Comparison of ENCODE assay signal across 16 cellular contexts in the genomic region with DNA sequence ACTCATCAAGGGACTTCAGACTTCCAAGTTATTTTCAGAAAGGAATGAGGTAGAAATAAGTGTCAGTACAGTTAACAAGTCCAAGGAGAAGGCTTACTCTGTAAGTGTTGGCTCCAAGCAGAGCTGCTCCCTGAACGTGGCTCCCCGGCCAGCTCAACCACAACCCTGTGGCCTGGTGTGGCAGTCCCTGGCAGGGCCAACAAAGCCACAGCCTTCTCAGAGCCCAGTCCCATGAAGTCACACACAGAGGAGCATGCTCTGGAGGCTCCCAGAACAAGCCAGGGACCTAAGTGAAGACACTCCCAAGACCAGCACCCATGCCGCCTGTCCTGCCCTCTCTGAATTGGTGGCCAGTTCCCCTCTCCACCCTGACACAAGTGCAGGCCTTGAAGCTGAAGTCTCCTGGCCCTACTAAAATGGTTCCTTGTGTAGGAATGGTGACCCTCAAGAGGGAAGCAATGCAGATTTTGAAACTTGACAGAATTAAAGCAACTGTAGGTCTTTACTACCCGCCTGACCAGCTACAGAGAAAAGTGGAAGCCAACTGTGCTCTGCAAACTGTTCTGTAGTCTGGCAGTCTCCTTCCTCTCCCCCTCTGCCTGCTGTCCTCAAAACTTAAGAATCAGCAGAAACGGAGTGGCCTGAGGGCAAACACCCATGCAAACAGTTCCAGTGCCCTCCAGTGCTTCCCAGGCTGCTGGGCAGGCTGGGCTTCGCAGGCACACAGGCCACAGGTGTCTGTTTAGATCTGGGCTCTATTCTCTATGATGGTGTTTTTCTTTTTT. TPM values are rescaled to one million over a fixed set of nuclear protein-coding genes. Genes with fewer than 3 reads are reported as not detected.
DNase-seq lines count a peak whose midpoint lies in the region; ATAC-seq and TF ChIP-seq lines count a peak whose summit lies in the region.
"Had no signal": no experiment of that assay in that cellular context is flagged by ENCODE, and none has a peak within 500 bp of the region (broad histone marks: within the 10 kb centered on the region; RNA-seq: fewer than 3 reads in every experiment).

No MANE protein-coding gene starts in this region.

- peak overlapping the region; percentile 40 for H3K27ac ChIP-seq in layer of hippocampus (ENCODE audit: low read depth, low read length)
- no peak overlapping the region for H3K27ac ChIP-seq in sigmoid colon
- H3K27ac ChIP-seq in foreskin keratinocyte: no peak overlapping the region
- H3K27ac ChIP-seq in smooth muscle cell (ENCODE audit: low read depth): no peak overlapping the region

- no peaks in the 10 kb centered on the region for H4K20me1 ChIP-seq in smooth muscle cell (ENCODE audit: low read depth)

- H3K79me2 ChIP-seq in smooth muscle cell (ENCODE audit: low read depth): no peaks in the 10 kb centered on the region

- peak overlapping the region; percentile 82 to 96 (median 92) for H3K27ac Mint-ChIP-seq in CD14-positive monocyte
- H3K27ac Mint-ChIP-seq: endodermal cell had no signal

- H2AFZ ChIP-seq in smooth muscle cell (ENCODE audit: low read depth): no peak overlapping the region

- peaks cover 33 to 39% of the 10 kb centered on the region in 2 donors for H3K36me3 Mint-ChIP-seq in CD14-positive monocyte

- H3K36me3 ChIP-seq in sigmoid colon (peaks cover 0 to 28% (median 6%) of the 10 kb centered on the region in 4 donors), smooth muscle cell (ENCODE audit: low read depth) (no peaks in the 10 kb centered on the region)

- no peak overlapping the region for H3K4me3 ChIP-seq in sigmoid colon
- H3K4me3 ChIP-seq in smooth muscle cell: no peak overlapping the region
- H3K4me3 ChIP-seq: MG63 had no signal

- H3F3A ChIP-seq in smooth muscle cell (ENCODE audit: low read depth): no peaks in the 10 kb centered on the region

- no peak for TF ChIP-seq POLR2A in sigmoid colon (IDR thresholded peaks at IDR 0.05)

- peaks cover 0 to 26% (median 17%) of the 10 kb centered on the region in 4 donors for H3K4me1 ChIP-seq in sigmoid colon
- H3K4me1 ChIP-seq in foreskin keratinocyte: no peaks in the 10 kb centered on the region
- no peaks in the 10 kb centered on the region for H3K4me1 ChIP-seq in smooth muscle cell (ENCODE audit: low read depth)

- no peaks in the 10 kb centered on the region for H3K9me3 ChIP-seq in sigmoid colon
- no peaks in the 10 kb centered on the region for H3K9me3 ChIP-seq in smooth muscle cell (replicated peaks; ENCODE audit: low read depth)
- H3K9me3 ChIP-seq: MG63 had no signal

- no peaks in the 10 kb centered on the region for H3K27me3 ChIP-seq in layer of hippocampus (ENCODE audit: control insufficient read depth, insufficient read depth, low read length)
- H3K27me3 ChIP-seq in sigmoid colon: no peaks in the 10 kb centered on the region
- no peaks in the 10 kb centered on the region for H3K27me3 ChIP-seq in foreskin keratinocyte
- H3K27me3 ChIP-seq in smooth muscle cell (ENCODE audit: low read depth): no peaks in the 10 kb centered on the region
- H3K27me3 ChIP-seq: MG63 had no signal

- H3K4me1 Mint-ChIP-seq in CD14-positive monocyte: peaks cover 88% of the 10 kb centered on the region
- H3K4me1 Mint-ChIP-seq: central memory CD8-positive, alpha-beta T cell had no signal

- intact Hi-C loops in CD14-positive monocyte (cut with micrococcal nuclease): loop anchor here (5.0 to 10.0 kb wide), 3 partner anchors 50 to 263 kb away; partner anchors contain the start of genes NOD1 (in 1 of the 2) and ZNRF2 (in 1 of the 2)
- intact Hi-C loops in sigmoid colon (cut with DNase I): no loop called here
- intact Hi-C loops in posterior cingulate gyrus (cut with DNase I): no loop called here

- ATAC-seq in foreskin keratinocyte (no peak), HG02852 (IDR thresholded peaks at IDR 0.05; ENCODE audit: unreplicated experiment) (no peak)

- 90% methylated on average over 6 of the region's 6 CpGs for WGBS in sigmoid colon, 2 donors
- WGBS in smooth muscle cell (ENCODE audit: low lambda C conversion rate): 92% methylated on average over 6 of the region's 6 CpGs

- no peak overlapping the region for H3K4me2 ChIP-seq in smooth muscle cell

- H3K27me3 Mint-ChIP-seq in CD14-positive monocyte (ENCODE audit: low read depth in 3 of 3): peaks cover 0 to 3% (median 0%) of the 10 kb centered on the region in 3 donors
- H3K27me3 Mint-ChIP-seq: central memory CD8-positive, alpha-beta T cell had no signal

- peaks cover 0 to 3% (median 1%) of the 10 kb centered on the region in 7 donors for H3K9me3 Mint-ChIP-seq in CD14-positive monocyte
- H3K9me3 Mint-ChIP-seq: central memory CD8-positive, alpha-beta T cell; endodermal cell had no signal

- no peak for TF ChIP-seq EP300 in sigmoid colon (IDR thresholded peaks at IDR 0.05)

- H3K4me3 Mint-ChIP-seq in CD14-positive monocyte: peak overlapping the region in 1 of 2 donors; percentile 55
- H3K4me3 Mint-ChIP-seq: central memory CD8-positive, alpha-beta T cell; endodermal cell had no signal

- DNase-seq in CD14-positive monocyte (ENCODE audit: low spot score) (no peak), RPMI8226 (peak; percentile 90), sigmoid colon (peak; percentile 62), foreskin keratinocyte (no peak), smooth muscle cell (lab: John Stamatoyannopoulos, UW; ENCODE audit: unreplicated experiment) (no peak), posterior cingulate gyrus (no peak)
- DNase-seq: activated CD4-positive, alpha-beta T cell treated with anti-CD3 and anti-CD28 coated beads for 1 hour; activated effector memory CD4-positive, alpha-beta T cell treated with Interleukin-2 at 50 U/mL for 16 hours; endodermal cell; left cardiac atrium; MG63; NCI-H2029 treated with DMSO at 0.1 percent for 48 hours; T-helper 9 cell had no signal

- TF ChIP-seq CTCF in CD14-positive monocyte (IDR thresholded peaks at IDR 0.05) (no peak), sigmoid colon (IDR thresholded peaks at IDR 0.05) (no peak), foreskin keratinocyte (conservative IDR thresholded peaks at IDR 0.05) (no peak), smooth muscle cell (IDR thresholded peaks at IDR 0.05; ENCODE audit: borderline replicate concordance, insufficient read depth, poor library complexity, severe bottlenecking) (no peak)

- no peak overlapping the region for H3K9ac ChIP-seq in smooth muscle cell (ENCODE audit: low read depth)

RNA-seq across cellular contexts. Expression of gene NOD1, which starts 51.1 kb away (rescaled TPM):
- 1 to 10 TPM; 2.8 to 4.6 TPM for polyA plus RNA-seq in CD14-positive monocyte
- total RNA-seq in sigmoid colon: 10 to 100 TPM in 2 of 4 donors, 1 to 10 TPM in 2; 5.9 to 17.5 (median 9.3) TPM
- 10 to 100 TPM in 1 of 3 donors, 1 to 10 TPM in 2; 3.0 to 14.1 (median 3.0) TPM for polyA plus RNA-seq in sigmoid colon
- total RNA-seq in foreskin keratinocyte: 5.7 and 5.9 TPM in 2 replicates
- 2.6 and 2.9 TPM in 2 replicates for polyA plus RNA-seq in foreskin keratinocyte
- total RNA-seq in smooth muscle cell: 10.5 and 13.4 TPM in 2 replicates
- polyA plus RNA-seq in smooth muscle cell: 8.6 and 9.7 TPM in 2 replicates

Comparison
In these comparisons a context has a peak if more than half of its experiments do, and no peak if none do; other contexts are left out.
1. DNase-seq: peak in RPMI8226 (single experiment) and sigmoid colon (single experiment); none in CD14-positive monocyte (single experiment), foreskin keratinocyte (0 of 2), smooth muscle cell (single experiment) and posterior cingulate gyrus (0 of 10).
2. intact Hi-C loops: an anchor here in CD14-positive monocyte (5.0 to 10.0 kb wide); none called in sigmoid colon and posterior cingulate gyrus.